ENCODE assay signal across 15 cellular contexts in the genomic region with DNA sequence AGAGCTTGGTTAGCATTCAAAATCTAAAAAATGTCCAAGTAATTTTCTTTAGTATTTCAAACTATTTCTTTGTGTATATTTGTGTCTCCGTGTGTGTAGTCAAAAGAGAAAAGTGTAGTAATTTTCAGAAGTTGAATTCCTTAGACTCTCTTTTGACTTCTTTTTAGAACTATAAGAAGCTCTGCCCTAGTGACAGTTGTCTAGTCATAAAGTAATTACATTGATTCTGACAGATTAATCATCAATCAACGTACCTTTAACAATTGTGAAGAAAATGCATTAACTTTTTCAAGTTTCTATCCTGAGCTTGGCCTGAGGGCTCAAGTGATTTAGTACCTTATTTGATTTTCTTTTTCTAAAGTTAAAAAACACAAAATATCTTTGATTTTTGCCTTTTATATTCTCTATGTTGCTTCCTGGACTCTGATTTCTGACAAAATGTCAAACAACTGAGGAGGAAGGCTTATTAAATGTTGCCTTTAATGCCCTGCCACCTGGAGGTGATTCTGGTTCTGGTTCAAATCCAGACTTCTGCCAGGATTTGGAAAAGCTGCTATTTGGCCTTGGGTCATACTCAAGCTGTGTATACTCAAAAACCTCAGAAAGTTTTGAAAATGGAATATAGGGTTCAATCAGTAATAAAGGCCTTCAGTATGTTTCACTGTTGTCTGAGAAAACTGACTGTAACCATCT.
DNase-seq lines count a peak whose midpoint lies in the region; ATAC-seq and TF ChIP-seq lines count a peak whose summit lies in the region.
"Had no signal": no experiment of that assay in that cellular context is flagged by ENCODE, and none has a peak within 500 bp of the region (broad histone marks: within the 10 kb centered on the region; RNA-seq: fewer than 3 reads in every experiment).

No MANE protein-coding gene starts in this region.

- H2AFZ ChIP-seq in PC-3 (ENCODE audit: low read length), result no peak overlapping the region

- in situ Hi-C loops in G401 (cut with HindIII; ENCODE audit: low sequenced_read_pairs), result no loop called here

- H3K9me2 ChIP-seq in PC-3 (replicated peaks; ENCODE audit: low read length), result no peaks in the 10 kb centered on the region

- DNase-seq in G401 (ENCODE audit: low spot score) (peak; percentile 84), PC-3 (peak; percentile 43), esophagus muscularis mucosa (ENCODE audit: extremely low spot score) (no peak), progenitor cell of endocrine pancreas (ENCODE audit: low spot score, unreplicated experiment) (no peak), NCI-H1930 (lab: John Stamatoyannopoulos, UW) (no peak)
- DNase-seq: activated naive CD4-positive, alpha-beta T cell treated with Interleukin-2 at 50 U/mL for 16 hours; CD4-positive, alpha-beta T cell; hypothalamus; mesenchymal stem cell; NCI-H1092 treated with DMSO at 0.1 percent for 48 hours; nucleus accumbens had no signal

- H3K4me2 ChIP-seq in PC-3 (ENCODE audit: low read length), result no peak overlapping the region

- H3K36me3 ChIP-seq in PC-3 (ENCODE audit: low read depth, low read length) (no peaks in the 10 kb centered on the region), esophagus muscularis mucosa (no peaks in the 10 kb centered on the region)

- POLR2A ChIA-PET in PC-3 (lab: Charles Lee; ENCODE audit: unreplicated experiment), result interaction anchor here (0.6 kb wide), 1 partner anchor 458 kb away, joined by 3 read pairs; no protein-coding TSS in a partner anchor

- H3K9me3 Mint-ChIP-seq in progenitor cell of endocrine pancreas (ENCODE audit: low read depth), result peaks cover 3% of the 10 kb centered on the region
- H3K9me3 Mint-ChIP-seq: CD4-positive, alpha-beta T cell had no signal

- H3F3A ChIP-seq in PC-3 (ENCODE audit: low read length, unreplicated experiment), result no peaks in the 10 kb centered on the region

- no peak for TF ChIP-seq POLR2A in esophagus muscularis mucosa (IDR thresholded peaks at IDR 0.05; ENCODE audit: low read depth)

- H3K27me3 Mint-ChIP-seq in progenitor cell of endocrine pancreas, result no peaks in the 10 kb centered on the region
- H3K27me3 Mint-ChIP-seq: CD4-positive, alpha-beta T cell; central memory CD8-positive, alpha-beta T cell had no signal

- WGBS in esophagus muscularis mucosa, result 90% methylated on average over 2 of the region's 2 CpGs

- H3K27ac Mint-ChIP-seq in progenitor cell of endocrine pancreas, result no peak overlapping the region
- H3K27ac Mint-ChIP-seq: CD4-positive, alpha-beta T cell had no signal

- BruUV-seq in PC-3 (replicated peaks; lab: Mats Ljungman, UMichigan), result no TSS peak

- H3K4me3 Mint-ChIP-seq in progenitor cell of endocrine pancreas (ENCODE audit: low read depth), result no peak overlapping the region
- H3K4me3 Mint-ChIP-seq: CD4-positive, alpha-beta T cell; central memory CD8-positive, alpha-beta T cell had no signal

- H4K20me1 ChIP-seq in PC-3 (ENCODE audit: low read length), result no peaks in the 10 kb centered on the region

- no peaks in the 10 kb centered on the region for H3K9me3 ChIP-seq in PC-3 (ENCODE audit: low read length)
- no peaks in the 10 kb centered on the region for H3K9me3 ChIP-seq in esophagus muscularis mucosa

- intact Hi-C loops in PC-3 (cut with micrococcal nuclease), result loop anchor here (1.0 to 5.0 kb wide), 3 partner anchors 192 to 599 kb away; no protein-coding TSS in a partner anchor
- intact Hi-C loops in esophagus muscularis mucosa (cut with DNase I), result no loop called here

- H3K27ac ChIP-seq in PC-3 (ENCODE audit: low read length) (no peak overlapping the region), esophagus muscularis mucosa (replicated peaks in 1 of 4) (no peak overlapping the region)

- CTCF ChIA-PET in PC-3 (lab: Charles Lee), result no interaction called here

- no peak overlapping the region for H3K9ac ChIP-seq in PC-3 (ENCODE audit: low read length)

- H3K4me3 ChIP-seq in PC-3 (ENCODE audit: low read length) (no peak overlapping the region), esophagus muscularis mucosa (no peak overlapping the region)

- no peak for ATAC-seq in PC-3
- ATAC-seq in activated CD4-positive, CD25-positive, alpha-beta regulatory T cell treated with anti-CD3 and anti-CD28 coated beads, Interleukin-2, amount 50 U/mL, for 24 hours, result no peak
- ATAC-seq in GM21825 (IDR thresholded peaks at IDR 0.05; ENCODE audit: unreplicated experiment), result no peak
- ATAC-seq: Right ventricle myocardium inferior had no signal

- no peaks in the 10 kb centered on the region for H3K36me3 Mint-ChIP-seq in progenitor cell of endocrine pancreas (ENCODE audit: insufficient read depth)

- H3K4me1 Mint-ChIP-seq in progenitor cell of endocrine pancreas (ENCODE audit: low read depth), result no peaks in the 10 kb centered on the region
- H3K4me1 Mint-ChIP-seq: central memory CD8-positive, alpha-beta T cell had no signal

- H3K4me1 ChIP-seq in PC-3 (ENCODE audit: insufficient read depth, low read length), result no peaks in the 10 kb centered on the region
- H3K4me1 ChIP-seq in esophagus muscularis mucosa, result no peaks in the 10 kb centered on the region

- TF ChIP-seq CTCF in PC-3 (conservative IDR thresholded peaks at IDR 0.05; ENCODE audit: low read depth, low read length) (peak; percentile 57), esophagus muscularis mucosa (IDR thresholded peaks at IDR 0.05) (peak in 2 of 3 experiments; percentile 8 to 12), progenitor cell of endocrine pancreas (IDR thresholded peaks at IDR 0.05; ENCODE audit: unreplicated experiment) (peak; percentile 23)

- H3K79me2 ChIP-seq in PC-3 (ENCODE audit: low read length), result no peaks in the 10 kb centered on the region

- no peak for TF ChIP-seq EP300 in esophagus muscularis mucosa (IDR thresholded peaks at IDR 0.05)

- no peaks in the 10 kb centered on the region for H3K27me3 ChIP-seq in PC-3 (ENCODE audit: low read length)
- H3K27me3 ChIP-seq in esophagus muscularis mucosa, result no peaks in the 10 kb centered on the region

Comparison
In these comparisons a context has a peak if more than half of its experiments do, and no peak if none do; other contexts are left out.
1. DNase-seq: peak in G401 (single experiment) and PC-3 (single experiment); none in esophagus muscularis mucosa (single experiment), progenitor cell of endocrine pancreas (single experiment) and NCI-H1930 (0 of 2).
2. Peak in every context shown above with its lines, with median percentiles within 50 percentile points of each other: CTCF ChIP-seq.